ENCODE assay signal across 1 cellular context in genomic region chr3:156617145-156617544, GRCh38.
TF ChIP-seq lines count a peak whose summit lies in the region.

No MANE protein-coding gene starts in this region.

TF ChIP-seq in WTC11, 78 proteins besides CTCF, POLR2A, EP300 and RAD21 (continued from another document):
- TF ChIP-seq, protein P1, sequence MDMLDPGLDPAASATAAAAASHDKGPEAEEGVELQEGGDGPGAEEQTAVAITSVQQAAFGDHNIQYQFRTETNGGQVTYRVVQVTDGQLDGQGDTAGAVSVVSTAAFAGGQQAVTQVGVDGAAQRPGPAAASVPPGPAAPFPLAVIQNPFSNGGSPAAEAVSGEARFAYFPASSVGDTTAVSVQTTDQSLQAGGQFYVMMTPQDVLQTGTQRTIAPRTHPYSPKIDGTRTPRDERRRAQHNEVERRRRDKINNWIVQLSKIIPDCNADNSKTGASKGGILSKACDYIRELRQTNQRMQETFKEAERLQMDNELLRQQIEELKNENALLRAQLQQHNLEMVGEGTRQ (CRISPR knock-in tag; IDR thresholded peaks at IDR 0.05): no peak
- TF ChIP-seq ATF3 (CRISPR knock-in tag; conservative IDR thresholded peaks at IDR 0.05): no peak
- TF ChIP-seq, protein P2, sequence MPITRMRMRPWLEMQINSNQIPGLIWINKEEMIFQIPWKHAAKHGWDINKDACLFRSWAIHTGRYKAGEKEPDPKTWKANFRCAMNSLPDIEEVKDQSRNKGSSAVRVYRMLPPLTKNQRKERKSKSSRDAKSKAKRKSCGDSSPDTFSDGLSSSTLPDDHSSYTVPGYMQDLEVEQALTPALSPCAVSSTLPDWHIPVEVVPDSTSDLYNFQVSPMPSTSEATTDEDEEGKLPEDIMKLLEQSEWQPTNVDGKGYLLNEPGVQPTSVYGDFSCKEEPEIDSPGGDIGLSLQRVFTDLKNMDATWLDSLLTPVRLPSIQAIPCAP (CRISPR knock-in tag; IDR thresholded peaks at IDR 0.05): no peak
